ENCODE assay signal across 14 cellular contexts in the genomic region with DNA sequence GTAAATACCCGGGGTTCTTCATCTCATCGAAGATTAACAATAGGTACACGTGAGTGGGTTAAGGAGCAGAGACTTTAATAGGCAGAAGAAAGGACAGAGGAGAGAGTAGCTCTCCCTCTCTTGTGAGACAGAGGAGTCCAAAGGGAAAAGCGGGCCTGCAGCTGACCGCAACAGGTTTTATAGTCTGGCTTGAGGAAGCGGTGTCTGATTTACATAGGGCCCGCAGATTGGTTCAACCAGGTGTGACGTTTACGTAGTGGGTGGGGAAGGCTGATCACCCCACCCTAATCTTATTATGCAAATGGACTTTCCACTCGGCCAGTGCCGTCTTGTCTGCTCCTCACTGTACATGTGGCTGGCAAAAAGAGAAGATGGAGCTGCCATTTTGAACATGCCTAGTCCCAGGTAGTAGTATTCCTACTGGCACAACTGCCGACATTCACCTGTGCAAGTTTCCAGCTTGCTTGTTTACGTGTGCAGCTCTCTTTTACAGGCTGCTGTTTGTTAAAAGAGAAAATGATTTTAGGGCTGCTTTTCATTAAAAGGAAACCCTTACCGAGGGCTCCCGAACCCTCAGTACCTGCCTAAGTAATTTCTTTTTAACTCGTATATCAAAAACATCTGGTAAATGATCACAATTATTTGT. TPM values are rescaled to one million over a fixed set of nuclear protein-coding genes. Genes with fewer than 3 reads are reported as not detected.
DNase-seq lines count a peak whose midpoint lies in the region; ATAC-seq and TF ChIP-seq lines count a peak whose summit lies in the region.
"Had no signal": no experiment of that assay in that cellular context is flagged by ENCODE, and none has a peak within 500 bp of the region (broad histone marks: within the 10 kb centered on the region; RNA-seq: fewer than 3 reads in every experiment).

No MANE protein-coding gene starts in this region.

- TF ChIP-seq CTCF in vagina (IDR thresholded peaks at IDR 0.05), result no peak
- TF ChIP-seq CTCF in uterus (IDR thresholded peaks at IDR 0.05), result no peak

- peak; percentile 85 for ATAC-seq in stimulated activated effector memory CD8-positive, alpha-beta T cell treated with anti-CD3 and anti-CD28 coated beads, Interleukin-12 subunit alpha, Interleukin-12 subunit beta, amount 100 ng/mL, for 72 hours
- no peak for ATAC-seq in HG02759 (IDR thresholded peaks at IDR 0.05; ENCODE audit: unreplicated experiment)
- ATAC-seq: Panc1 had no signal

- H3K9me3 ChIP-seq in ectodermal cell (ENCODE audit: control insufficient read depth, low read length) (no peaks in the 10 kb centered on the region), vagina (no peaks in the 10 kb centered on the region), uterus (no peaks in the 10 kb centered on the region)
- H3K9me3 ChIP-seq: tibial nerve had no signal

- H3K27ac ChIP-seq in ectodermal cell (ENCODE audit: insufficient read depth, low read depth, low read length, poor library complexity, severe bottlenecking) (peak overlapping the region; percentile 40), vagina (no peak overlapping the region), uterus (peak overlapping the region in 1 of 2 donors; percentile 14)
- H3K27ac ChIP-seq: tibial nerve had no signal

- H3K36me3 Mint-ChIP-seq in activated naive CD4-positive, alpha-beta T cell treated with anti-CD3 and anti-CD28 coated beads for 36 hours (ENCODE audit: low read depth), result peaks cover 16% of the 10 kb centered on the region
- H3K36me3 Mint-ChIP-seq in stimulated activated effector memory CD8-positive, alpha-beta T cell treated with anti-CD3 and anti-CD28 coated beads, Interleukin-12 subunit alpha, Interleukin-12 subunit beta, amount 100 ng/mL, for 72 hours, result peaks cover 47% of the 10 kb centered on the region

- no peak overlapping the region for H3K4me3 Mint-ChIP-seq in activated naive CD4-positive, alpha-beta T cell treated with anti-CD3 and anti-CD28 coated beads for 36 hours
- H3K4me3 Mint-ChIP-seq in stimulated activated effector memory CD8-positive, alpha-beta T cell treated with anti-CD3 and anti-CD28 coated beads, Interleukin-12 subunit alpha, Interleukin-12 subunit beta, amount 100 ng/mL, for 72 hours, result peak overlapping the region; percentile 47

- peaks cover 28% of the 10 kb centered on the region for H3K4me1 ChIP-seq in ectodermal cell (ENCODE audit: control insufficient read depth, insufficient read depth, low read length)
- peaks cover 11% of the 10 kb centered on the region for H3K4me1 ChIP-seq in vagina
- H3K4me1 ChIP-seq in uterus, result peaks cover 0 to 6% of the 10 kb centered on the region in 2 donors

- WGBS in ectodermal cell, 2 experiments, result 83 to 86% methylated on average over 13 to 15 of the region's 16 CpGs

- intact Hi-C loops in activated naive CD4-positive, alpha-beta T cell treated with anti-CD3 and anti-CD28 coated beads for 36 hours (cut with micrococcal nuclease), result no loop called here
- intact Hi-C loops in vagina (cut with DNase I) (no loop called here), uterus (cut with DNase I; ENCODE audit: low total_unique reads) (no loop called here)

- no peaks in the 10 kb centered on the region for H3K27me3 Mint-ChIP-seq in activated naive CD4-positive, alpha-beta T cell treated with anti-CD3 and anti-CD28 coated beads for 36 hours (ENCODE audit: low read depth)

- peaks cover 4% of the 10 kb centered on the region for H3K36me3 ChIP-seq in ectodermal cell (ENCODE audit: control insufficient read depth, insufficient read depth, low read length)
- H3K36me3 ChIP-seq in vagina, result no peaks in the 10 kb centered on the region
- H3K36me3 ChIP-seq in uterus, result no peaks in the 10 kb centered on the region
- H3K36me3 ChIP-seq: tibial nerve had no signal

- H3K9me3 Mint-ChIP-seq in activated naive CD4-positive, alpha-beta T cell treated with anti-CD3 and anti-CD28 coated beads for 36 hours, result no peaks in the 10 kb centered on the region
- no peaks in the 10 kb centered on the region for H3K9me3 Mint-ChIP-seq in stimulated activated effector memory CD8-positive, alpha-beta T cell treated with anti-CD3 and anti-CD28 coated beads, Interleukin-12 subunit alpha, Interleukin-12 subunit beta, amount 100 ng/mL, for 72 hours
- H3K9me3 Mint-ChIP-seq: immature natural killer cell had no signal

- H3K4me3 ChIP-seq in ectodermal cell (ENCODE audit: insufficient read depth, low read depth, low read length) (no peak overlapping the region), vagina (no peak overlapping the region), uterus (no peak overlapping the region)
- H3K4me3 ChIP-seq: tibial nerve had no signal

- CTCF ChIA-PET in activated naive CD4-positive, alpha-beta T cell treated with anti-CD3 and anti-CD28 coated beads for 36 hours (lab: Charles Lee), result interaction anchor here (1.1 kb wide), 1 partner anchor 10 kb away, joined by 9 read pairs; a partner anchor contains a TSS

- peaks cover 72% of the 10 kb centered on the region for H3K4me1 Mint-ChIP-seq in activated naive CD4-positive, alpha-beta T cell treated with anti-CD3 and anti-CD28 coated beads for 36 hours (ENCODE audit: low read depth)
- peaks cover 57% of the 10 kb centered on the region for H3K4me1 Mint-ChIP-seq in stimulated activated effector memory CD8-positive, alpha-beta T cell treated with anti-CD3 and anti-CD28 coated beads, Interleukin-12 subunit alpha, Interleukin-12 subunit beta, amount 100 ng/mL, for 72 hours

- TF ChIP-seq POLR2A in vagina (IDR thresholded peaks at IDR 0.05) (no peak), uterus (IDR thresholded peaks at IDR 0.05) (no peak)

- peak overlapping the region; percentile 6 for H3K27ac Mint-ChIP-seq in activated naive CD4-positive, alpha-beta T cell treated with anti-CD3 and anti-CD28 coated beads for 36 hours
- H3K27ac Mint-ChIP-seq in stimulated activated effector memory CD8-positive, alpha-beta T cell treated with anti-CD3 and anti-CD28 coated beads, Interleukin-12 subunit alpha, Interleukin-12 subunit beta, amount 100 ng/mL, for 72 hours, result peak overlapping the region; percentile 73

- DNase-seq in activated naive CD4-positive, alpha-beta T cell treated with anti-CD3 and anti-CD28 coated beads for 36 hours, result no peak
- no peak for DNase-seq in activated naive CD4-positive, alpha-beta T cell (lab: John Stamatoyannopoulos, UW)
- DNase-seq in NCI-H524 treated with DMSO at 0.1 percent for 48 hours (lab: John Stamatoyannopoulos, UW), result peak; percentile 92
- no peak for DNase-seq in stimulated activated effector memory CD8-positive, alpha-beta T cell treated with anti-CD3 and anti-CD28 coated beads, Interleukin-12 subunit alpha, Interleukin-12 subunit beta, amount 100 ng/mL, for 72 hours (ENCODE audit: low spot score in 2 of 2)
- DNase-seq in vagina (ENCODE audit: extremely low spot score in 2 of 2), result no peak
- no peak for DNase-seq in uterus
- DNase-seq: activated CD4-positive, alpha-beta T cell treated with anti-CD3 and anti-CD28 coated beads for 1 hour; foreskin melanocyte; immature natural killer cell; MM.1S had no signal

- H3K27me3 ChIP-seq in ectodermal cell (ENCODE audit: control insufficient read depth, insufficient read depth, low read length, poor library complexity, severe bottlenecking), result no peaks in the 10 kb centered on the region
- H3K27me3 ChIP-seq in vagina, result no peaks in the 10 kb centered on the region
- H3K27me3 ChIP-seq in uterus, result no peaks in the 10 kb centered on the region
- H3K27me3 ChIP-seq: tibial nerve had no signal

RNA-seq across cellular contexts. Expression of a gene that starts 10.6 kb away (rescaled TPM):
- total RNA-seq in activated naive CD4-positive, alpha-beta T cell treated with anti-CD3 and anti-CD28 coated beads for 36 hours, result 10 to 100 TPM; 10.1 to 13.1 TPM
- 13.8 TPM for polyA plus RNA-seq in ectodermal cell (2013, experiment 1 of 4)
- polyA plus RNA-seq in ectodermal cell (2013, experiment 2 of 4), result 15.2 TPM
- 13.3 TPM for polyA plus RNA-seq in ectodermal cell (2013, experiment 3 of 4)
- 16.1 TPM for polyA plus RNA-seq in ectodermal cell (2013, experiment 4 of 4)
- 14.5 TPM for total RNA-seq in vagina
- 10 to 100 TPM in 3 of 4 donors, 1 to 10 TPM in 1; 9.0 to 32.4 (median 23.0) TPM for total RNA-seq in uterus
